ENCODE assay signal across 1 cellular context in the genomic region with DNA sequence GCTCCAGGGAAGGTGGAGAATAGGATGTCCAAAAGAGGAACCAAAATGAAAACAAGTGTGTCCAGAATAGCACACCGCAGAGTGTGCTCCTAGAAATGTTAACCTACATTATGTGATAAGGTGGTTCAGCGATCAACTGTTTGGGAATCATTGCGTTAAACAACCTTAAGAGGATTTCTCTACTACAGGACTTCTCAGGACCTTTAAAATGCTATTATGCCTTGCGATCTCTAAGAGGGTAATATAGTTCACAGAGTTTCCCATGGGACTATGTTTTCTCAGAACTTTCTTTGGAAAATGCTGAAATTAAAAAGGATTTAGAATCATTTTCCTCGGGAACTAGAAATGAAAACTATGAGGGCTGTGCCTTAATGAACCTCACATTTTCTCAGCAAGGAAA.
TF ChIP-seq lines count a peak whose summit lies in the region.

No MANE protein-coding gene starts in this region.

TF ChIP-seq in GM23338, 12 proteins besides CTCF, POLR2A, EP300 and RAD21 (continued from another document):
- TF ChIP-seq EZH2phosphoT487 (IDR thresholded peaks at IDR 0.05; ENCODE audit: unreplicated experiment), result no peak
TF ChIP-seq in GM23338: peak in this region for 0.
